8 cellular contexts compared by ENCODE assay signal in the genomic region with DNA sequence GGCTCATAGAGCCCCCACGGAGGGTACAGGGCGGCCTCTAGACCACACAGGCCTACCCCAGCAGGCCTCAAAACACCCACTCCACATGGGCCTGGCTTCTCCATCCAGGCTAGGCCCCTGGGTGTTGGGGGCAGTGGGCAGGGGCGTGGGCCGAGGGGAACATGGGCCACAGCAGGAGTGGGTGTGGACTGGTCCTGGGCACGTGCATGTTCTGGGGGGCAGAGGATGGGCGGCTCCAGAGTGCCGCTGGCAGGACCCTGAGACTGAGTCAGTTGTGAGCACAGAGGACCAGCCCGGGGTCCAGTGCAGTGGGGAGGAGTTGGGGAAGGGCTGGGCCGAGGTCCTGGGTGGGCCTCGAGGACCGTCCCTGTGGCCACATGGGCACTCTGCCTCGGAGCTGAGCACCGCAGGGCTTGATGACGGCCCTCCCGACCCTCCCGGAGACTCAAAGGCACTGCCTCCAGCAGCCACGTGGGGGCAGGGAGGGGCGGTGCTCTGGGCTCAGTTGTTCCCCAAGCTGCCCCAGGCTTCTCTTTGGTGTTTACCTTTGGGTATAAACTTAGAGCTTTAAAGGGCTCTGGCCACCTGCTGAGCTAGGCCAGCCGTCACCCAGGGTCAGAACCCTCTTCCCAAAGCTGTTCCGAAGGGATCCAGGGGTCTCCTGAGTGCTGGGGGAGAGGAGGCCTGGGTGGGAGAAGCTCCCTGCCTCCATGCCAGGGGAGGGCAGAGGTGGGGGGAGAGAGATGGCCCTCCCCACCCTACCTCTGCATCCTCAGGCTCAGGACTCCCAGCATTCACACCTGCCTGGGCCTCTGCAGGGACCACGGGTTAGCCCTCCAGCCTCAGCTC.
DNase-seq lines count a peak whose midpoint lies in the region; ATAC-seq and TF ChIP-seq lines count a peak whose summit lies in the region.

No MANE protein-coding gene starts in this region.

- TF ChIP-seq CTCF in GM12875 (IDR thresholded peaks at IDR 0.05; ENCODE audit: borderline replicate concordance, insufficient read depth, low read depth, low read length) (peak; percentile 48), epithelial cell of proximal tubule (conservative IDR thresholded peaks at IDR 0.05; ENCODE audit: low read depth, low read length) (peak; percentile 33), nephron (IDR thresholded peaks at IDR 0.05; ENCODE audit: unreplicated experiment in 3 of 3) (peak; percentile 46 to 57 (median 56)), type B pancreatic cell (conservative IDR thresholded peaks at IDR 0.05) (peak; percentile 71)

- H3K4me1 Mint-ChIP-seq in nephron: peaks cover 7% of the 10 kb centered on the region
- no peaks in the 10 kb centered on the region for H3K4me1 Mint-ChIP-seq in type B pancreatic cell (ENCODE audit: unreplicated experiment)

- ATAC-seq in HG03196 (IDR thresholded peaks at IDR 0.05; ENCODE audit: unreplicated experiment): no peak

- H3K27me3 Mint-ChIP-seq in nephron (ENCODE audit: low read depth): no peaks in the 10 kb centered on the region
- H3K27me3 Mint-ChIP-seq in type B pancreatic cell: no peaks in the 10 kb centered on the region

- no peak overlapping the region for H3K4me3 Mint-ChIP-seq in nephron
- H3K4me3 Mint-ChIP-seq in type B pancreatic cell: no peak overlapping the region

- H3K4me3 ChIP-seq in GM12875 (ENCODE audit: low read depth, low read length) (no peak overlapping the region), epithelial cell of proximal tubule (ENCODE audit: low read depth, low read length) (no peak overlapping the region)

- no peak overlapping the region for H3K27ac Mint-ChIP-seq in nephron
- H3K27ac Mint-ChIP-seq in type B pancreatic cell: no peak overlapping the region

- DNase-seq in NCI-H526 treated with DMSO at 0.1 percent for 48 hours (lab: John Stamatoyannopoulos, UW) (peak; percentile 34), epithelial cell of proximal tubule (ENCODE audit: low read depth) (no peak), type B pancreatic cell (ENCODE audit: extremely low spot score, unreplicated experiment) (no peak), NCI-H146 treated with DMSO at 0.1 percent for 48 hours (lab: John Stamatoyannopoulos, UW; ENCODE audit: unreplicated experiment) (no peak)
- peak; percentile 68 for DNase-seq in activated CD8-positive, alpha-beta memory T cell treated with anti-CD3 and anti-CD28 coated beads, Interleukin-2, amount 50 U/mL, for 4 hours

- H3K9me3 Mint-ChIP-seq in nephron: no peaks in the 10 kb centered on the region
- H3K9me3 Mint-ChIP-seq in type B pancreatic cell: no peaks in the 10 kb centered on the region

- H3K36me3 Mint-ChIP-seq in nephron (ENCODE audit: low read depth) (peaks cover 23% of the 10 kb centered on the region), type B pancreatic cell (peaks cover 11% of the 10 kb centered on the region)

Comparison
In these comparisons a context has a peak if more than half of its experiments do, and no peak if none do; other contexts are left out.
1. DNase-seq: peak in NCI-H526 treated with DMSO at 0.1 percent for 48 hours (single experiment) and activated CD8-positive, alpha-beta memory T cell treated with anti-CD3 and anti-CD28 coated beads, Interleukin-2, amount 50 U/mL, for 4 hours (single experiment); none in epithelial cell of proximal tubule (single experiment), type B pancreatic cell (single experiment) and NCI-H146 treated with DMSO at 0.1 percent for 48 hours (single experiment).
2. Peak in every context shown above with its lines, with median percentiles within 50 percentile points of each other: CTCF ChIP-seq.